In the genomic region with DNA sequence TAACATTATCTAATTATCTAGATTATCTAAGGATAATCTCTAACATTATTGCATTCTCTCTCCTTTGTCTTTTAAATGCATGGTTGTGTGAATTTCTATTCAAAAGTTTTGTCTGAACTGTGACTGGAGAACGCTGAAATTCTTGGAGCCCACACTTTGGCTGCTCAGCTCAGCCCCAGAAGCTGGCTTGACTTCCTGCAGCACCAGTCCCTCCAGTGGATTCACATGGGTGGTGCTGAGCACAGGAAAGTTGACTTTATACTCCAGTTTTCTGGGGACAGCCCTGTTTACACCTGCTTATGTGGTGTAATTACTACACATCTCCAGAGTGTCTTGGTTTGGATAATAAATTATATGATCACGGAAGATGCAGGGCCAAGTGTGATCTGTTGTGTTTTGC, we compare ENCODE assay signal across 16 cellular contexts.
"Had no signal": no experiment of that assay in that cellular context is flagged by ENCODE, and none has a peak within 500 bp of the region (broad histone marks: within the 10 kb centered on the region; RNA-seq: fewer than 3 reads in every experiment).

No MANE protein-coding gene starts in this region.

- H3K9me3 ChIP-seq: lower lobe of right lung had no signal

- H3K27me3 ChIP-seq: cardiac muscle cell, tibial nerve had no signal

- ATAC-seq: activated CD8-positive, alpha-beta memory T cell treated with anti-CD3 and anti-CD28 coated beads, Interleukin-2, amount 10 ng/mL, durations not matched to agents 7 days and 5 days; left cardiac atrium; lower lobe of right lung; natural killer cell treated with Interleukin-12 subunit alpha and Interleukin-12 subunit beta and Interleukin-15 and Interleukin-18, amount 100 ng/mL, for 72 hours; stimulated activated naive CD8-positive, alpha-beta T cell treated with anti-CD3 and anti-CD28 coated beads, Interleukin-15, Interleukin-2, amounts not matched to agents 100 U/mL and 50 U/mL, for 24 hours had no signal

- H3K27ac ChIP-seq: cardiac muscle cell, lower lobe of right lung, tibial nerve had no signal

- DNase-seq: activated CD4-positive, alpha-beta memory T cell treated with anti-CD3 and anti-CD28 coated beads, Interleukin-2, amount 10 ng/mL, durations not matched to agents 7 days and 5 days; activated CD4-positive, alpha-beta T cell treated with anti-CD3 and anti-CD28 coated beads for 48 hours; activated CD4-positive, CD25-positive, alpha-beta regulatory T cell; activated CD8-positive, alpha-beta memory T cell treated with anti-CD3 and anti-CD28 coated beads, Interleukin-2, amount 10 ng/mL, durations not matched to agents 7 days and 5 days; dermis blood vessel endothelial cell; effector memory CD4-positive, alpha-beta T cell; left cardiac atrium; lower lobe of right lung; nucleus accumbens; posterior cingulate gyrus; retina; stimulated activated naive CD8-positive, alpha-beta T cell treated with anti-CD3 and anti-CD28 coated beads, Interleukin-15, Interleukin-2, amounts not matched to agents 100 U/mL and 50 U/mL, for 24 hours had no signal

- H3K9me3 Mint-ChIP-seq: activated CD4-positive, alpha-beta memory T cell treated with anti-CD3 and anti-CD28 coated beads, Interleukin-2, amount 10 ng/mL, durations not matched to agents 7 days and 5 days; natural killer cell treated with Interleukin-12 subunit alpha and Interleukin-12 subunit beta and Interleukin-15 and Interleukin-18, amount 100 ng/mL, for 72 hours had no signal

- H3K27me3 Mint-ChIP-seq: activated CD4-positive, alpha-beta memory T cell treated with anti-CD3 and anti-CD28 coated beads, Interleukin-2, amount 10 ng/mL, durations not matched to agents 7 days and 5 days; activated CD8-positive, alpha-beta memory T cell treated with anti-CD3 and anti-CD28 coated beads, Interleukin-2, amount 10 ng/mL, durations not matched to agents 7 days and 5 days; activated naive CD8-positive, alpha-beta T cell; natural killer cell treated with Interleukin-12 subunit alpha and Interleukin-12 subunit beta and Interleukin-15 and Interleukin-18, amount 100 ng/mL, for 72 hours had no signal

- H3K36me3 ChIP-seq: cardiac muscle cell, lower lobe of right lung, tibial nerve had no signal

- H3K4me1 Mint-ChIP-seq: activated CD4-positive, alpha-beta memory T cell treated with anti-CD3 and anti-CD28 coated beads, Interleukin-2, amount 10 ng/mL, durations not matched to agents 7 days and 5 days; activated CD8-positive, alpha-beta memory T cell treated with anti-CD3 and anti-CD28 coated beads, Interleukin-2, amount 10 ng/mL, durations not matched to agents 7 days and 5 days had no signal

- H3K27ac Mint-ChIP-seq: activated CD4-positive, alpha-beta memory T cell treated with anti-CD3 and anti-CD28 coated beads, Interleukin-2, amount 10 ng/mL, durations not matched to agents 7 days and 5 days; activated CD8-positive, alpha-beta memory T cell treated with anti-CD3 and anti-CD28 coated beads, Interleukin-2, amount 10 ng/mL, durations not matched to agents 7 days and 5 days; activated naive CD8-positive, alpha-beta T cell; natural killer cell treated with Interleukin-12 subunit alpha and Interleukin-12 subunit beta and Interleukin-15 and Interleukin-18, amount 100 ng/mL, for 72 hours had no signal

- H3K4me1 ChIP-seq: lower lobe of right lung, tibial nerve had no signal

- H3K36me3 Mint-ChIP-seq: activated CD8-positive, alpha-beta memory T cell treated with anti-CD3 and anti-CD28 coated beads, Interleukin-2, amount 10 ng/mL, durations not matched to agents 7 days and 5 days; activated naive CD8-positive, alpha-beta T cell; natural killer cell treated with Interleukin-12 subunit alpha and Interleukin-12 subunit beta and Interleukin-15 and Interleukin-18, amount 100 ng/mL, for 72 hours had no signal

- H3K4me3 ChIP-seq: cardiac muscle cell, lower lobe of right lung, tibial nerve had no signal

- H3K4me3 Mint-ChIP-seq: activated CD4-positive, alpha-beta memory T cell treated with anti-CD3 and anti-CD28 coated beads, Interleukin-2, amount 10 ng/mL, durations not matched to agents 7 days and 5 days; activated CD8-positive, alpha-beta memory T cell treated with anti-CD3 and anti-CD28 coated beads, Interleukin-2, amount 10 ng/mL, durations not matched to agents 7 days and 5 days; activated naive CD8-positive, alpha-beta T cell; natural killer cell treated with Interleukin-12 subunit alpha and Interleukin-12 subunit beta and Interleukin-15 and Interleukin-18, amount 100 ng/mL, for 72 hours had no signal
